In genomic region chr6:95576621-95577316, GRCh38 we compare ENCODE assay signal across 8 cellular contexts. TPM values are rescaled to one million over a fixed set of nuclear protein-coding genes. Genes with fewer than 3 reads are reported as not detected.
DNase-seq lines count a peak whose midpoint lies in the region; ATAC-seq and TF ChIP-seq lines count a peak whose summit lies in the region.

No MANE protein-coding gene starts in this region.

- H3K9me3 Mint-ChIP-seq in endothelial cell (ENCODE audit: unreplicated experiment) = no peaks in the 10 kb centered on the region
- no peaks in the 10 kb centered on the region for H3K9me3 Mint-ChIP-seq in naive thymus-derived CD4-positive, alpha-beta T cell

- no peak for TF ChIP-seq POLR2A in GM18505 (IDR thresholded peaks at IDR 0.05; ENCODE audit: borderline replicate concordance, extremely low read depth, insufficient read depth, insufficient read length)

- ATAC-seq in GM18505 (IDR thresholded peaks at IDR 0.05; ENCODE audit: unreplicated experiment) = peak; percentile 22
- peak; percentile 28 for ATAC-seq in HG03066 (IDR thresholded peaks at IDR 0.05; ENCODE audit: low read depth, unreplicated experiment)
- ATAC-seq in naive thymus-derived CD4-positive, alpha-beta T cell = peak; percentile 19
- no peak for ATAC-seq in HG03139 (IDR thresholded peaks at IDR 0.05; ENCODE audit: unreplicated experiment)

- H3K36me3 Mint-ChIP-seq in endothelial cell (ENCODE audit: low read depth, unreplicated experiment) = no peaks in the 10 kb centered on the region
- H3K36me3 Mint-ChIP-seq in naive thymus-derived CD4-positive, alpha-beta T cell = peaks cover 0 to 12% (median 4%) of the 10 kb centered on the region in 5 donors

- H3K9me3 ChIP-seq in SJSA1 (replicated peaks) = no peaks in the 10 kb centered on the region
- no peaks in the 10 kb centered on the region for H3K9me3 ChIP-seq in naive thymus-derived CD4-positive, alpha-beta T cell (ENCODE audit: control insufficient read depth in 2 of 3, low read length in 3 of 3)

- POLR2A ChIA-PET in naive thymus-derived CD4-positive, alpha-beta T cell (lab: Charles Lee) = interaction anchor here (1.3 kb wide), 1 partner anchor 945 kb away, joined by 5 read pairs; the partner anchor contains the start of gene UFL1

- H3K27ac ChIP-seq in SJSA1 = peak overlapping the region; percentile 73
- H3K27ac ChIP-seq in naive thymus-derived CD4-positive, alpha-beta T cell (ENCODE audit: low read depth, low read length) = peak overlapping the region; percentile 80

- H3K4me1 Mint-ChIP-seq in endothelial cell (ENCODE audit: unreplicated experiment) = peaks cover 16% of the 10 kb centered on the region
- H3K4me1 Mint-ChIP-seq in naive thymus-derived CD4-positive, alpha-beta T cell = peaks cover 28 to 74% (median 64%) of the 10 kb centered on the region in 7 donors

- H3K4me1 ChIP-seq in SJSA1 (replicated peaks) = peaks cover 3% of the 10 kb centered on the region; the same call in 1 of the 2 replicates
- H3K4me1 ChIP-seq in naive thymus-derived CD4-positive, alpha-beta T cell (ENCODE audit: control insufficient read depth in 2 of 2, insufficient read depth in 2 of 2, low read length in 2 of 2) = peaks cover 9 to 30% of the 10 kb centered on the region in 2 donors

- intact Hi-C loops in naive thymus-derived CD4-positive, alpha-beta T cell (cut with micrococcal nuclease) = loop anchor here (1.0 to 2.0 kb wide), 13 partner anchors 9 to 1707 kb away; partner anchors contain the start of genes GPR63 (in 2 of the 2), KLHL32 (in 2 of the 2), MMS22L (in 2 of the 2) and NDUFAF4 (in 2 of the 2)

- H3K36me3 ChIP-seq in SJSA1 = no peaks in the 10 kb centered on the region
- no peaks in the 10 kb centered on the region for H3K36me3 ChIP-seq in naive thymus-derived CD4-positive, alpha-beta T cell (ENCODE audit: control insufficient read depth in 2 of 3, insufficient read depth in 3 of 3, low read length in 3 of 3)

- no peaks in the 10 kb centered on the region for H3K27me3 ChIP-seq in SJSA1 (replicated peaks)
- no peaks in the 10 kb centered on the region for H3K27me3 ChIP-seq in naive thymus-derived CD4-positive, alpha-beta T cell (ENCODE audit: control insufficient read depth in 2 of 2, insufficient read depth in 2 of 2, low read length in 2 of 2)

- H3K4me3 ChIP-seq in AG10803 (ENCODE audit: low read length) (peak overlapping the region; percentile 93), SJSA1 (peak overlapping the region; percentile 70)
- peak overlapping the region; percentile 98 for H3K4me3 ChIP-seq in naive thymus-derived CD4-positive, alpha-beta T cell (ENCODE audit: low read length)

- peaks cover 2% of the 10 kb centered on the region for H3K27me3 Mint-ChIP-seq in endothelial cell (ENCODE audit: unreplicated experiment)
- no peaks in the 10 kb centered on the region for H3K27me3 Mint-ChIP-seq in naive thymus-derived CD4-positive, alpha-beta T cell

- H3K27ac Mint-ChIP-seq in endothelial cell (ENCODE audit: unreplicated experiment) = peak overlapping the region; percentile 95
- peak overlapping the region; percentile 92 to 100 (median 97) for H3K27ac Mint-ChIP-seq in naive thymus-derived CD4-positive, alpha-beta T cell

- peak overlapping the region; percentile 98 for H3K4me3 Mint-ChIP-seq in endothelial cell (ENCODE audit: unreplicated experiment)
- peak overlapping the region; percentile 83 to 98 (median 96) for H3K4me3 Mint-ChIP-seq in naive thymus-derived CD4-positive, alpha-beta T cell

- TF ChIP-seq CTCF in AG10803 (conservative IDR thresholded peaks at IDR 0.05; ENCODE audit: low read length) (no peak), endothelial cell (IDR thresholded peaks at IDR 0.05; ENCODE audit: unreplicated experiment) (no peak)

- DNase-seq in AG10803 (ENCODE audit: low read depth) (peak; percentile 15), SJSA1 (ENCODE audit: low read depth in 1 of 2, low spot score in 2 of 2) (peak in 1 of 2 experiments; percentile 64), endothelial cell (ENCODE audit: low spot score) (no peak)
- peak in 6 of 9 donors; percentile 17 to 45 (median 32) for DNase-seq in naive thymus-derived CD4-positive, alpha-beta T cell
- no peak for DNase-seq in activated CD4-positive, CD25-positive, alpha-beta regulatory T cell treated with anti-CD3 and anti-CD28 coated beads, Interleukin-2, amount 50 U/mL, for 72 hours

- CTCF ChIA-PET in naive thymus-derived CD4-positive, alpha-beta T cell (lab: Charles Lee) = no interaction called here

RNA-seq across cellular contexts. Expression of gene MANEA, which starts 0.6 kb away (rescaled TPM):
- 17.1 and 33.8 TPM in 2 replicates for total RNA-seq in SJSA1 (2014; rRNA removed; shearing (Covaris generic))
- total RNA-seq in endothelial cell (ENCODE audit: unreplicated experiment) = 7.5 TPM
- 10 to 100 TPM in 3 of 5 experiments, 1 to 10 TPM in 2; 3.8 to 25.7 (median 12.2) TPM for total RNA-seq in naive thymus-derived CD4-positive, alpha-beta T cell
- 1 to 10 TPM; 4.3 TPM for polyA plus RNA-seq in naive thymus-derived CD4-positive, alpha-beta T cell

Comparison
In these comparisons a context has a peak if more than half of its experiments do, and no peak if none do; other contexts are left out.
1. DNase-seq: peak in AG10803 (single experiment) and naive thymus-derived CD4-positive, alpha-beta T cell (6 of 9); none in endothelial cell (single experiment) and activated CD4-positive, CD25-positive, alpha-beta regulatory T cell treated with anti-CD3 and anti-CD28 coated beads, Interleukin-2, amount 50 U/mL, for 72 hours (single experiment).
2. Peak in every context shown above with its lines, with median percentiles within 50 percentile points of each other: H3K4me3 ChIP-seq.